1 cellular context compared by ENCODE assay signal in the genomic region with DNA sequence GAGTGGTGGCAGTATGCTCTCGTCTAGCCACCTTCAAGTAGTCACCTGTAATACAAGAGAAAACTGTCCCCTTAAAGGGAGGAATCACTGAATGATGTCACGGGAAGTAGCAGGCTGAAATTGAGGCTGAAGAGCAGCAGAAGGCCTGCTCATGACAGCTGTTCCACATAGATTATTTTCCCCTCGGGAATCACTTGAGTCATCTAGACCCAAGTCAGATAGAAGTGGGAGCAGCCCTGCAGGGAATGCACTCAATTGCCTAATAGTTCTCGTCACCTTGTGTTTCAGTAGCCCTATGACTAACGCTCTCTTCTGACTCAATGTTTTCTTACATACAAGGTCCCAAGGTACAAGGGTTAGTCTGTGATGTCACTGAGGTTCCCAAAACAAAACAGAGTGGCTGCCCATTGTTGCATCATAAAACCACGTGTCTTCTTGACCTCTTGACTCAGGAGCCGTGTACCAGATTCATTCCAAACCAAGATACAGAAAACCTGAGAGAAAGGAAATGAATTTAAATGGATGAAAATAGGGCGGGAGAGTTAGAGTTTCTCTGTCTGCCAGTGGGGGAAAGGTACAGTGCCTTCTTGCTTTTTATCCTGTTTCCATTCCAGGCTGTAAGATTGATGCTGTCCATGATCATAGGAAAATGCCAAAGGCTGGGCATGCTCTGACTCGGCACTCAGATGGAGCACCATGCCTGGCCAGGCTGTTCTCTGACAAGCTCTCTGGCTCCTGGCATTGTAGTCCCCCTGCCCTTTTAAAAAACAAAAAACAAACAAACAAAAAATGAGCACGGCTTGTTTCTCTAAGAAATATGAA.
TF ChIP-seq lines count a peak whose summit lies in the region.

No MANE protein-coding gene starts in this region.

TF ChIP-seq in K562, 482 proteins besides CTCF, POLR2A, EP300 and RAD21 (continued from another document and continues in another):
- TF ChIP-seq ZKSCAN8 (CRISPR knock-in tag; IDR thresholded peaks at IDR 0.05): peak; percentile 62; the same call in 1 of the 2 replicates
- TF ChIP-seq MEF2D (tag; conservative IDR thresholded peaks at IDR 0.05; ENCODE audit: low read depth): peak; percentile 23; the same call in 1 of the 2 replicates
- TF ChIP-seq TBL1XR1 (IDR thresholded peaks at IDR 0.05; ENCODE audit: low read length in 2 of 2): peak in 1 of 2 experiments; percentile 58; a peak in 2 of 4 replicates
- TF ChIP-seq, protein P1, sequence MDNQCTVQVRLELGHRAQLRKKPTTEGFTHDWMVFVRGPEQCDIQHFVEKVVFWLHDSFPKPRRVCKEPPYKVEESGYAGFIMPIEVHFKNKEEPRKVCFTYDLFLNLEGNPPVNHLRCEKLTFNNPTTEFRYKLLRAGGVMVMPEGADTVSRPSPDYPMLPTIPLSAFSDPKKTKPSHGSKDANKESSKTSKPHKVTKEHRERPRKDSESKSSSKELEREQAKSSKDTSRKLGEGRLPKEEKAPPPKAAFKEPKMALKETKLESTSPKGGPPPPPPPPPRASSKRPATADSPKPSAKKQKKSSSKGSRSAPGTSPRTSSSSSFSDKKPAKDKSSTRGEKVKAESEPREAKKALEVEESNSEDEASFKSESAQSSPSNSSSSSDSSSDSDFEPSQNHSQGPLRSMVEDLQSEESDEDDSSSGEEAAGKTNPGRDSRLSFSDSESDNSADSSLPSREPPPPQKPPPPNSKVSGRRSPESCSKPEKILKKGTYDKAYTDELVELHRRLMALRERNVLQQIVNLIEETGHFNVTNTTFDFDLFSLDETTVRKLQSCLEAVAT (IDR thresholded peaks at IDR 0.05): peak in 1 of 2 experiments; percentile 65; a peak in 1 of 4 replicates
- 0 out of 2 replicates have a peak, but pooled peaks have one; percentile 6 for TF ChIP-seq ELF1 (tag; IDR thresholded peaks at IDR 0.05)
- TF ChIP-seq NR2F6 (CRISPR knock-in tag; IDR thresholded peaks at IDR 0.05): 0 out of 2 replicates have a peak, but pooled peaks have one; percentile 32
- TF ChIP-seq ZNF140 (CRISPR knock-in tag; IDR thresholded peaks at IDR 0.05): no peak
- TF ChIP-seq L3MBTL2 (IDR thresholded peaks at IDR 0.05): peak; percentile 72
- peak; percentile 91 for TF ChIP-seq DPF2 (IDR thresholded peaks at IDR 0.05)
- TF ChIP-seq JUN (IDR thresholded peaks at IDR 0.05; ENCODE audit: borderline replicate concordance, low read depth, low read length): peak; percentile 96
- no peak for TF ChIP-seq JUN (CRISPR knock-in tag; IDR thresholded peaks at IDR 0.05; ENCODE audit: borderline replicate concordance)
- TF ChIP-seq ZSCAN29 (IDR thresholded peaks at IDR 0.05): no peak
- TF ChIP-seq, protein P2, sequence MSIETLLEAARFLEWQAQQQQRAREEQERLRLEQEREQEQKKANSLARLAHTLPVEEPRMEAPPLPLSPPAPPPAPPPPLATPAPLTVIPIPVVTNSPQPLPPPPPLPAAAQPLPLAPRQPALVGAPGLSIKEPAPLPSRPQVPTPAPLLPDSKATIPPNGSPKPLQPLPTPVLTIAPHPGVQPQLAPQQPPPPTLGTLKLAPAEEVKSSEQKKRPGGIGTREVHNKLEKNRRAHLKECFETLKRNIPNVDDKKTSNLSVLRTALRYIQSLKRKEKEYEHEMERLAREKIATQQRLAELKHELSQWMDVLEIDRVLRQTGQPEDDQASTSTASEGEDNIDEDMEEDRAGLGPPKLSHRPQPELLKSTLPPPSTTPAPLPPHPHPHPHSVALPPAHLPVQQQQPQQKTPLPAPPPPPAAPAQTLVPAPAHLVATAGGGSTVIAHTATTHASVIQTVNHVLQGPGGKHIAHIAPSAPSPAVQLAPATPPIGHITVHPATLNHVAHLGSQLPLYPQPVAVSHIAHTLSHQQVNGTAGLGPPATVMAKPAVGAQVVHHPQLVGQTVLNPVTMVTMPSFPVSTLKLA (conservative IDR thresholded peaks at IDR 0.05): peak; percentile 79 to 92
- TF ChIP-seq GABPA (tag; conservative IDR thresholded peaks at IDR 0.05; ENCODE audit: low read depth): peak; percentile 76
- TF ChIP-seq, protein P3, sequence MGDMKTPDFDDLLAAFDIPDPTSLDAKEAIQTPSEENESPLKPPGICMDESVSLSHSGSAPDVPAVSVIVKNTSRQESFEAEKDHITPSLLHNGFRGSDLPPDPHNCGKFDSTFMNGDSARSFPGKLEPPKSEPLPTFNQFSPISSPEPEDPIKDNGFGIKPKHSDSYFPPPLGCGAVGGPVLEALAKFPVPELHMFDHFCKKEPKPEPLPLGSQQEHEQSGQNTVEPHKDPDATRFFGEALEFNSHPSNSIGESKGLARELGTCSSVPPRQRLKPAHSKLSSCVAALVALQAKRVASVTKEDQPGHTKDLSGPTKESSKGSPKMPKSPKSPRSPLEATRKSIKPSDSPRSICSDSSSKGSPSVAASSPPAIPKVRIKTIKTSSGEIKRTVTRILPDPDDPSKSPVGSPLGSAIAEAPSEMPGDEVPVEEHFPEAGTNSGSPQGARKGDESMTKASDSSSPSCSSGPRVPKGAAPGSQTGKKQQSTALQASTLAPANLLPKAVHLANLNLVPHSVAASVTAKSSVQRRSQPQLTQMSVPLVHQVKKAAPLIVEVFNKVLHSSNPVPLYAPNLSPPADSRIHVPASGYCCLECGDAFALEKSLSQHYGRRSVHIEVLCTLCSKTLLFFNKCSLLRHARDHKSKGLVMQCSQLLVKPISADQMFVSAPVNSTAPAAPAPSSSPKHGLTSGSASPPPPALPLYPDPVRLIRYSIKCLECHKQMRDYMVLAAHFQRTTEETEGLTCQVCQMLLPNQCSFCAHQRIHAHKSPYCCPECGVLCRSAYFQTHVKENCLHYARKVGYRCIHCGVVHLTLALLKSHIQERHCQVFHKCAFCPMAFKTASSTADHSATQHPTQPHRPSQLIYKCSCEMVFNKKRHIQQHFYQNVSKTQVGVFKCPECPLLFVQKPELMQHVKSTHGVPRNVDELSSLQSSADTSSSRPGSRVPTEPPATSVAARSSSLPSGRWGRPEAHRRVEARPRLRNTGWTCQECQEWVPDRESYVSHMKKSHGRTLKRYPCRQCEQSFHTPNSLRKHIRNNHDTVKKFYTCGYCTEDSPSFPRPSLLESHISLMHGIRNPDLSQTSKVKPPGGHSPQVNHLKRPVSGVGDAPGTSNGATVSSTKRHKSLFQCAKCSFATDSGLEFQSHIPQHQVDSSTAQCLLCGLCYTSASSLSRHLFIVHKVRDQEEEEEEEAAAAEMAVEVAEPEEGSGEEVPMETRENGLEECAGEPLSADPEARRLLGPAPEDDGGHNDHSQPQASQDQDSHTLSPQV (IDR thresholded peaks at IDR 0.05): peak; percentile 61; the same call in 1 of the 2 replicates
- TF ChIP-seq EP400 (IDR thresholded peaks at IDR 0.05): peak; percentile 89
- TF ChIP-seq ZBTB7A (IDR thresholded peaks at IDR 0.05; ENCODE audit: borderline replicate concordance, control insufficient read depth, low read depth, low read length): no peak
- TF ChIP-seq, protein P4, sequence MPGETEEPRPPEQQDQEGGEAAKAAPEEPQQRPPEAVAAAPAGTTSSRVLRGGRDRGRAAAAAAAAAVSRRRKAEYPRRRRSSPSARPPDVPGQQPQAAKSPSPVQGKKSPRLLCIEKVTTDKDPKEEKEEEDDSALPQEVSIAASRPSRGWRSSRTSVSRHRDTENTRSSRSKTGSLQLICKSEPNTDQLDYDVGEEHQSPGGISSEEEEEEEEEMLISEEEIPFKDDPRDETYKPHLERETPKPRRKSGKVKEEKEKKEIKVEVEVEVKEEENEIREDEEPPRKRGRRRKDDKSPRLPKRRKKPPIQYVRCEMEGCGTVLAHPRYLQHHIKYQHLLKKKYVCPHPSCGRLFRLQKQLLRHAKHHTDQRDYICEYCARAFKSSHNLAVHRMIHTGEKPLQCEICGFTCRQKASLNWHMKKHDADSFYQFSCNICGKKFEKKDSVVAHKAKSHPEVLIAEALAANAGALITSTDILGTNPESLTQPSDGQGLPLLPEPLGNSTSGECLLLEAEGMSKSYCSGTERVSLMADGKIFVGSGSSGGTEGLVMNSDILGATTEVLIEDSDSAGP (CRISPR knock-in tag; IDR thresholded peaks at IDR 0.05): peak; percentile 79; the same call in 1 of the 2 replicates
- TF ChIP-seq, protein P5, sequence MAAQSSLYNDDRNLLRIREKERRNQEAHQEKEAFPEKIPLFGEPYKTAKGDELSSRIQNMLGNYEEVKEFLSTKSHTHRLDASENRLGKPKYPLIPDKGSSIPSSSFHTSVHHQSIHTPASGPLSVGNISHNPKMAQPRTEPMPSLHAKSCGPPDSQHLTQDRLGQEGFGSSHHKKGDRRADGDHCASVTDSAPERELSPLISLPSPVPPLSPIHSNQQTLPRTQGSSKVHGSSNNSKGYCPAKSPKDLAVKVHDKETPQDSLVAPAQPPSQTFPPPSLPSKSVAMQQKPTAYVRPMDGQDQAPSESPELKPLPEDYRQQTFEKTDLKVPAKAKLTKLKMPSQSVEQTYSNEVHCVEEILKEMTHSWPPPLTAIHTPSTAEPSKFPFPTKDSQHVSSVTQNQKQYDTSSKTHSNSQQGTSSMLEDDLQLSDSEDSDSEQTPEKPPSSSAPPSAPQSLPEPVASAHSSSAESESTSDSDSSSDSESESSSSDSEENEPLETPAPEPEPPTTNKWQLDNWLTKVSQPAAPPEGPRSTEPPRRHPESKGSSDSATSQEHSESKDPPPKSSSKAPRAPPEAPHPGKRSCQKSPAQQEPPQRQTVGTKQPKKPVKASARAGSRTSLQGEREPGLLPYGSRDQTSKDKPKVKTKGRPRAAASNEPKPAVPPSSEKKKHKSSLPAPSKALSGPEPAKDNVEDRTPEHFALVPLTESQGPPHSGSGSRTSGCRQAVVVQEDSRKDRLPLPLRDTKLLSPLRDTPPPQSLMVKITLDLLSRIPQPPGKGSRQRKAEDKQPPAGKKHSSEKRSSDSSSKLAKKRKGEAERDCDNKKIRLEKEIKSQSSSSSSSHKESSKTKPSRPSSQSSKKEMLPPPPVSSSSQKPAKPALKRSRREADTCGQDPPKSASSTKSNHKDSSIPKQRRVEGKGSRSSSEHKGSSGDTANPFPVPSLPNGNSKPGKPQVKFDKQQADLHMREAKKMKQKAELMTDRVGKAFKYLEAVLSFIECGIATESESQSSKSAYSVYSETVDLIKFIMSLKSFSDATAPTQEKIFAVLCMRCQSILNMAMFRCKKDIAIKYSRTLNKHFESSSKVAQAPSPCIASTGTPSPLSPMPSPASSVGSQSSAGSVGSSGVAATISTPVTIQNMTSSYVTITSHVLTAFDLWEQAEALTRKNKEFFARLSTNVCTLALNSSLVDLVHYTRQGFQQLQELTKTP (IDR thresholded peaks at IDR 0.05; ENCODE audit: low read depth in 1 of 2, partially characterized antibody in 2 of 2): peak in 1 of 2 experiments; percentile 90
- TF ChIP-seq POLR2G (IDR thresholded peaks at IDR 0.05; ENCODE audit: low read depth, low read length): no peak
- TF ChIP-seq PTBP1 (IDR thresholded peaks at IDR 0.05; ENCODE audit: low read depth, low read length): no peak
- TF ChIP-seq ARID1B (IDR thresholded peaks at IDR 0.05): peak; percentile 94
- TF ChIP-seq NR2C1 (IDR thresholded peaks at IDR 0.05): peak; percentile 69; the same call in 1 of the 2 replicates
- peak; percentile 96 for TF ChIP-seq NR2C1 (tag; IDR thresholded peaks at IDR 0.05)
- peak; percentile 48; the same call in 1 of the 2 replicates for TF ChIP-seq ZNF24 (IDR thresholded peaks at IDR 0.05)
- TF ChIP-seq, protein P6, sequence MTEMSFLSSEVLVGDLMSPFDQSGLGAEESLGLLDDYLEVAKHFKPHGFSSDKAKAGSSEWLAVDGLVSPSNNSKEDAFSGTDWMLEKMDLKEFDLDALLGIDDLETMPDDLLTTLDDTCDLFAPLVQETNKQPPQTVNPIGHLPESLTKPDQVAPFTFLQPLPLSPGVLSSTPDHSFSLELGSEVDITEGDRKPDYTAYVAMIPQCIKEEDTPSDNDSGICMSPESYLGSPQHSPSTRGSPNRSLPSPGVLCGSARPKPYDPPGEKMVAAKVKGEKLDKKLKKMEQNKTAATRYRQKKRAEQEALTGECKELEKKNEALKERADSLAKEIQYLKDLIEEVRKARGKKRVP (CRISPR knock-in tag; IDR thresholded peaks at IDR 0.05): peak; percentile 92
- 0 out of 2 replicates have a peak, but pooled peaks have one; percentile 10 for TF ChIP-seq NFIC (IDR thresholded peaks at IDR 0.05)
- peak; percentile 81 for TF ChIP-seq CBFA2T3 (IDR thresholded peaks at IDR 0.05)
- peak; percentile 99 for TF ChIP-seq CEBPB (tag; IDR thresholded peaks at IDR 0.05)
- TF ChIP-seq, protein P7, sequence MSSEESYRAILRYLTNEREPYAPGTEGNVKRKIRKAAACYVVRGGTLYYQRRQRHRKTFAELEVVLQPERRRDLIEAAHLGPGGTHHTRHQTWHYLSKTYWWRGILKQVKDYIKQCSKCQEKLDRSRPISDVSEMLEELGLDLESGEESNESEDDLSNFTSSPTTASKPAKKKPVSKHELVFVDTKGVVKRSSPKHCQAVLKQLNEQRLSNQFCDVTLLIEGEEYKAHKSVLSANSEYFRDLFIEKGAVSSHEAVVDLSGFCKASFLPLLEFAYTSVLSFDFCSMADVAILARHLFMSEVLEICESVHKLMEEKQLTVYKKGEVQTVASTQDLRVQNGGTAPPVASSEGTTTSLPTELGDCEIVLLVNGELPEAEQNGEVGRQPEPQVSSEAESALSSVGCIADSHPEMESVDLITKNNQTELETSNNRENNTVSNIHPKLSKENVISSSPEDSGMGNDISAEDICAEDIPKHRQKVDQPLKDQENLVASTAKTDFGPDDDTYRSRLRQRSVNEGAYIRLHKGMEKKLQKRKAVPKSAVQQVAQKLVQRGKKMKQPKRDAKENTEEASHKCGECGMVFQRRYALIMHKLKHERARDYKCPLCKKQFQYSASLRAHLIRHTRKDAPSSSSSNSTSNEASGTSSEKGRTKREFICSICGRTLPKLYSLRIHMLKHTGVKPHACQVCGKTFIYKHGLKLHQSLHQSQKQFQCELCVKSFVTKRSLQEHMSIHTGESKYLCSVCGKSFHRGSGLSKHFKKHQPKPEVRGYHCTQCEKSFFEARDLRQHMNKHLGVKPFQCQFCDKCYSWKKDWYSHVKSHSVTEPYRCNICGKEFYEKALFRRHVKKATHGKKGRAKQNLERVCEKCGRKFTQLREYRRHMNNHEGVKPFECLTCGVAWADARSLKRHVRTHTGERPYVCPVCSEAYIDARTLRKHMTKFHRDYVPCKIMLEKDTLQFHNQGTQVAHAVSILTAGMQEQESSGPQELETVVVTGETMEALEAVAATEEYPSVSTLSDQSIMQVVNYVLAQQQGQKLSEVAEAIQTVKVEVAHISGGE (CRISPR knock-in tag; IDR thresholded peaks at IDR 0.05): peak in 1 of 3 experiments; percentile 79; a peak in 2 of 6 replicates
- no peak for TF ChIP-seq ZNF134 (CRISPR knock-in tag; conservative IDR thresholded peaks at IDR 0.05)
- TF ChIP-seq JUNB (CRISPR knock-in tag; conservative IDR thresholded peaks at IDR 0.05): peak; percentile 64; the same call in 1 of the 2 replicates
